ENCODE assay signal across 1 cellular context in genomic region chr9:115211413-115212204, GRCh38.
TF ChIP-seq lines count a peak whose summit lies in the region.

No MANE protein-coding gene starts in this region.

TF ChIP-seq in SK-N-SH, 30 proteins besides CTCF, POLR2A, EP300 and RAD21 (continued from another document):
- TF ChIP-seq RFX5 (IDR thresholded peaks at IDR 0.05; ENCODE audit: low read length) (no peak), TEAD4 (IDR thresholded peaks at IDR 0.05; ENCODE audit: borderline replicate concordance, insufficient read depth) (0 out of 2 replicates have a peak, but pooled peaks have one; percentile 19), GATA2 (CRISPR knock-in tag; IDR thresholded peaks at IDR 0.05) (no peak), FOXJ3 (CRISPR knock-in tag; IDR thresholded peaks at IDR 0.05) (no peak), REST (IDR thresholded peaks at IDR 0.05; ENCODE audit: low read depth, low read length) (no peak), PBX3 (IDR thresholded peaks at IDR 0.05) (peak; percentile 51; the same call in 1 of the 2 replicates), GABPA (IDR thresholded peaks at IDR 0.05; ENCODE audit: low read depth) (no peak)
